ENCODE assay signal across 15 cellular contexts in genomic region chr4:181909368-181909767, GRCh38.
DNase-seq lines count a peak whose midpoint lies in the region; ATAC-seq and TF ChIP-seq lines count a peak whose summit lies in the region.
"Had no signal": no experiment of that assay in that cellular context is flagged by ENCODE, and none has a peak within 500 bp of the region (broad histone marks: within the 10 kb centered on the region; RNA-seq: fewer than 3 reads in every experiment).

No MANE protein-coding gene starts in this region.

- no peak overlapping the region for H3K4me3 Mint-ChIP-seq in GM23338
- H3K4me3 Mint-ChIP-seq: activated CD4-positive, alpha-beta memory T cell treated with anti-CD3 and anti-CD28 coated beads, Interleukin-2, amount 10 ng/mL, durations not matched to agents 7 days and 5 days; CD4-positive, alpha-beta T cell; stimulated activated naive CD8-positive, alpha-beta T cell treated with anti-CD3 and anti-CD28 coated beads, Interleukin-15, Interleukin-2, amounts not matched to agents 100 ng/mL and 50 ng/mL, for 24 hours had no signal

- no peaks in the 10 kb centered on the region for H3K4me1 ChIP-seq in GM23338 (ENCODE audit: insufficient read depth)
- no peaks in the 10 kb centered on the region for H3K4me1 ChIP-seq in HAP-1
- H3K4me1 ChIP-seq: lower lobe of right lung, vagina had no signal

- peaks cover 34% of the 10 kb centered on the region for H3K36me3 Mint-ChIP-seq in GM23338 (ENCODE audit: low read depth)

- DNase-seq in GM23338 (ENCODE audit: low spot score) (no peak), amniotic stem cell (lab: John Stamatoyannopoulos, UW) (peak; percentile 11), fibroblast of the conjunctiva (ENCODE audit: low read depth) (peak; percentile 26), smooth muscle cell of the brain vasculature (ENCODE audit: low read depth, low spot score) (peak; percentile 26), midbrain (lab: John Stamatoyannopoulos, UW) (no peak), HAP-1 (ENCODE audit: low spot score in 2 of 2) (no peak)
- DNase-seq: activated CD4-positive, alpha-beta memory T cell treated with anti-CD3 and anti-CD28 coated beads, Interleukin-2, amount 10 ng/mL, durations not matched to agents 7 days and 5 days; caudate nucleus; CD4-positive, alpha-beta T cell; lower lobe of right lung; MM.1S had no signal

- H3F3A ChIP-seq in GM23338 (replicated peaks; ENCODE audit: low read depth) = no peaks in the 10 kb centered on the region

- H3K9me3 ChIP-seq in HAP-1 = peaks cover 2% of the 10 kb centered on the region; the same call in 1 of the 2 replicates
- H3K9me3 ChIP-seq: vagina had no signal

- H3K4me3 ChIP-seq in GM23338 (no peak overlapping the region), HAP-1 (no peak overlapping the region)
- H3K4me3 ChIP-seq: lower lobe of right lung, vagina had no signal

- no peak overlapping the region for H3K27ac ChIP-seq in GM23338 (ENCODE audit: low read depth)
- H3K27ac ChIP-seq: lower lobe of right lung, vagina had no signal

- peaks cover 4% of the 10 kb centered on the region for H3K27me3 Mint-ChIP-seq in GM23338 (ENCODE audit: insufficient read depth, low read depth, poor library complexity)
- H3K27me3 Mint-ChIP-seq: activated CD4-positive, alpha-beta memory T cell treated with anti-CD3 and anti-CD28 coated beads, Interleukin-2, amount 10 ng/mL, durations not matched to agents 7 days and 5 days; CD4-positive, alpha-beta T cell; stimulated activated naive CD8-positive, alpha-beta T cell treated with anti-CD3 and anti-CD28 coated beads, Interleukin-15, Interleukin-2, amounts not matched to agents 100 ng/mL and 50 ng/mL, for 24 hours had no signal

- ATAC-seq in GM23338 (no peak), HG02970 (IDR thresholded peaks at IDR 0.05; ENCODE audit: low FRiP score, unreplicated experiment) (no peak)
- ATAC-seq: lower lobe of right lung had no signal

- peaks cover 3% of the 10 kb centered on the region; the same call in 1 of the 2 replicates for H3K36me3 ChIP-seq in GM23338 (ENCODE audit: insufficient read depth)
- no peaks in the 10 kb centered on the region for H3K36me3 ChIP-seq in HAP-1 (replicated peaks)
- H3K36me3 ChIP-seq: lower lobe of right lung, vagina had no signal

- H3K4me1 Mint-ChIP-seq in GM23338 = no peaks in the 10 kb centered on the region; the same call in 2 of the 3 replicates
- H3K4me1 Mint-ChIP-seq: activated CD4-positive, alpha-beta memory T cell treated with anti-CD3 and anti-CD28 coated beads, Interleukin-2, amount 10 ng/mL, durations not matched to agents 7 days and 5 days had no signal

- peak overlapping the region; percentile 52; the same call in 1 of the 2 replicates for H2AFZ ChIP-seq in GM23338

- H3K9me3 Mint-ChIP-seq in GM23338 = peaks cover 40% of the 10 kb centered on the region

- in situ Hi-C loops in HAP-1 (cut with MboI; ENCODE audit: low sequenced_read_pairs) = no loop called here

- H3K27ac Mint-ChIP-seq in GM23338 = no peak overlapping the region
- H3K27ac Mint-ChIP-seq: activated CD4-positive, alpha-beta memory T cell treated with anti-CD3 and anti-CD28 coated beads, Interleukin-2, amount 10 ng/mL, durations not matched to agents 7 days and 5 days; activated T-helper 2 cell treated with anti-CD3 and anti-CD28 coated beads, Interferon-gamma antibody, Interleukin-2, Interleukin-4, amounts not matched to agents 10 μg/mL and 5 μg/mL and 100 μg/mL, durations not matched to agents 14 hours and 24 hours and 36 hours; CD4-positive, alpha-beta T cell; stimulated activated naive CD8-positive, alpha-beta T cell treated with anti-CD3 and anti-CD28 coated beads, Interleukin-15, Interleukin-2, amounts not matched to agents 100 ng/mL and 50 ng/mL, for 24 hours had no signal

- H3K9me2 ChIP-seq in GM23338 (ENCODE audit: insufficient read depth) = no peaks in the 10 kb centered on the region

- H3K4me2 ChIP-seq in GM23338 = no peak overlapping the region

- TF ChIP-seq CTCF in GM23338 (conservative IDR thresholded peaks at IDR 0.05; ENCODE audit: low read depth in 2 of 2) = no peak

- no peaks in the 10 kb centered on the region for H3K27me3 ChIP-seq in GM23338 (ENCODE audit: insufficient read depth)
- H3K27me3 ChIP-seq in HAP-1 (ENCODE audit: low read depth) = no peaks in the 10 kb centered on the region
- H3K27me3 ChIP-seq: vagina had no signal

- no peaks in the 10 kb centered on the region for H3K79me2 ChIP-seq in GM23338 (replicated peaks; ENCODE audit: insufficient read depth)

- H4K20me1 ChIP-seq in GM23338 (replicated peaks; ENCODE audit: insufficient read depth) = no peaks in the 10 kb centered on the region

TF ChIP-seq in GM23338, 12 proteins besides CTCF, POLR2A, EP300 and RAD21:
- TF ChIP-seq NANOG (IDR thresholded peaks at IDR 0.05; ENCODE audit: borderline replicate concordance) (no peak), JUNB (IDR thresholded peaks at IDR 0.05; ENCODE audit: unreplicated experiment) (no peak), STAT1 (IDR thresholded peaks at IDR 0.05; ENCODE audit: unreplicated experiment) (no peak)

Comparison
In these comparisons a context has a peak if more than half of its experiments do, and no peak if none do; other contexts are left out.
1. DNase-seq: peak in amniotic stem cell (single experiment), fibroblast of the conjunctiva (single experiment) and smooth muscle cell of the brain vasculature (single experiment); none in GM23338 (single experiment), midbrain (single experiment) and HAP-1 (0 of 2).